In genomic region chr4:45122406-45122805, GRCh38 we compare ENCODE assay signal across 21 cellular contexts.
DNase-seq lines count a peak whose midpoint lies in the region; ATAC-seq, FAIRE-seq and TF ChIP-seq lines count a peak whose summit lies in the region.
"Had no signal": no experiment of that assay in that cellular context is flagged by ENCODE, and none has a peak within 500 bp of the region (broad histone marks: within the 10 kb centered on the region; RNA-seq: fewer than 3 reads in every experiment).

No MANE protein-coding gene starts in this region.

- peak overlapping the region; percentile 35 for H3K4me2 ChIP-seq in mammary epithelial cell (ENCODE audit: insufficient read depth, low read depth, low read length)
- H3K4me2 ChIP-seq: GM23338 had no signal

- dilution Hi-C loops in mammary epithelial cell (cut with HindIII; ENCODE audit: low sequenced_read_pairs), result no loop called here

- no peaks in the 10 kb centered on the region for H3K36me3 Mint-ChIP-seq in glutamatergic neuron (ENCODE audit: unreplicated experiment)
- H3K36me3 Mint-ChIP-seq: CD4-positive, alpha-beta memory T cell had no signal

- no peak overlapping the region for H3K9ac ChIP-seq in mammary epithelial cell (ENCODE audit: insufficient read depth, low read length)

- TF ChIP-seq CTCF in mammary epithelial cell (conservative IDR thresholded peaks at IDR 0.05 in 1 of 2, IDR thresholded peaks at IDR 0.05 in 1 of 2; ENCODE audit: extremely low read depth in 1 of 2, insufficient read depth in 1 of 2, low read depth in 1 of 2, low read length in 2 of 2) (no peak), glutamatergic neuron (IDR thresholded peaks at IDR 0.05; ENCODE audit: partially characterized antibody, unreplicated experiment) (no peak)

- CTCF ChIA-PET in mammary epithelial cell (lab: Charles Lee; ENCODE audit: low non-redundant PET), result no interaction called here

- no peak overlapping the region for H3K4me3 ChIP-seq in mammary epithelial cell (replicated peaks in 1 of 3; ENCODE audit: insufficient read depth in 1 of 3, low read depth in 2 of 3, low read length in 3 of 3)
- H3K4me3 ChIP-seq: GM12878, GM23338, HAP-1 had no signal

- H3K9me3 ChIP-seq in mammary epithelial cell (replicated peaks; ENCODE audit: insufficient read depth, low read length), result no peaks in the 10 kb centered on the region
- H3K9me3 ChIP-seq: HAP-1 had no signal

- H3K4me3 Mint-ChIP-seq in glutamatergic neuron (ENCODE audit: unreplicated experiment), result no peak overlapping the region
- H3K4me3 Mint-ChIP-seq: CD4-positive, alpha-beta memory T cell; GM23338; HFFc6 had no signal

- no peaks in the 10 kb centered on the region for H3K27me3 Mint-ChIP-seq in glutamatergic neuron (ENCODE audit: unreplicated experiment)
- H3K27me3 Mint-ChIP-seq: CD4-positive, alpha-beta memory T cell had no signal

- H3K27ac Mint-ChIP-seq in glutamatergic neuron (ENCODE audit: unreplicated experiment), result no peak overlapping the region
- H3K27ac Mint-ChIP-seq: CD4-positive, alpha-beta memory T cell; GM23338; HFFc6 had no signal

- intact Hi-C loops in mammary epithelial cell (cut with micrococcal nuclease), result no loop called here

- no peaks in the 10 kb centered on the region for H4K20me1 ChIP-seq in mammary epithelial cell (ENCODE audit: insufficient read depth, low read length)

- peak; percentile 37 for DNase-seq in DMS53 treated with DMSO at 0.1 percent for 48 hours (lab: John Stamatoyannopoulos, UW; ENCODE audit: unreplicated experiment)
- DNase-seq in NCI-H69 (lab: John Stamatoyannopoulos, UW), result peak; percentile 0
- peak; percentile 56 for DNase-seq in mammary epithelial cell
- DNase-seq in glutamatergic neuron, result no peak
- no peak for DNase-seq in SIG-M5 treated with dmso at 0.1 percent for 504 hours (lab: John Stamatoyannopoulos, UW; ENCODE audit: unreplicated experiment)
- DNase-seq in effector CD4-positive, alpha-beta T cell, result no peak
- DNase-seq: C1 segment of cervical spinal cord; Calu3; CD4-positive, alpha-beta memory T cell; COR-L47; DMS79; EL; GDM1; HFFc6 had no signal

- BruUV-seq in mammary epithelial cell (replicated peaks; lab: Mats Ljungman, UMichigan), result no TSS peak

- H3K9me3 Mint-ChIP-seq in glutamatergic neuron (ENCODE audit: unreplicated experiment), result no peaks in the 10 kb centered on the region

- no peaks in the 10 kb centered on the region for H3K4me1 ChIP-seq in mammary epithelial cell (ENCODE audit: insufficient read depth, low read length)
- H3K4me1 ChIP-seq: HAP-1 had no signal

- ATAC-seq in GM21529 (IDR thresholded peaks at IDR 0.05; ENCODE audit: unreplicated experiment), result no peak
- ATAC-seq: GM12878, GM23338 had no signal

- in situ Hi-C loops in mammary epithelial cell (cut with MboI; ENCODE audit: low sequenced_read_pairs in 2 of 2), result no loop called here

- no peaks in the 10 kb centered on the region for H3K27me3 ChIP-seq in mammary epithelial cell (ENCODE audit: insufficient read depth, low read length)

- FAIRE-seq in islet of Langerhans (lab: Jason Lieb, UNC), result peak; percentile 88
- FAIRE-seq: GM12878, GM19239, H54 had no signal

- H2AFZ ChIP-seq in mammary epithelial cell (ENCODE audit: low read depth, low read length), result no peak overlapping the region
- H2AFZ ChIP-seq: GM23338 had no signal

- peak overlapping the region; percentile 15 for H3K27ac ChIP-seq in mammary epithelial cell (ENCODE audit: insufficient read depth, low read depth, low read length)

- no peaks in the 10 kb centered on the region for H3K4me1 Mint-ChIP-seq in glutamatergic neuron (ENCODE audit: low read depth, unreplicated experiment)
- H3K4me1 Mint-ChIP-seq: CD4-positive, alpha-beta memory T cell; GM23338 had no signal

- H3K36me3 ChIP-seq in mammary epithelial cell (ENCODE audit: insufficient read depth, low read length), result no peaks in the 10 kb centered on the region
- H3K36me3 ChIP-seq: HAP-1 had no signal

- no peaks in the 10 kb centered on the region for H3K79me2 ChIP-seq in mammary epithelial cell (ENCODE audit: insufficient read depth, low read length)

- 23% methylated on average over 2 of the region's 2 CpGs for WGBS in mammary epithelial cell (ENCODE audit: low coverage, missing lambda C conversion rate)

Comparison
In these comparisons a context has a peak if more than half of its experiments do, and no peak if none do; other contexts are left out.
1. DNase-seq: peak in DMS53 treated with DMSO at 0.1 percent for 48 hours (single experiment), NCI-H69 (single experiment) and mammary epithelial cell (single experiment); none in glutamatergic neuron (single experiment), SIG-M5 treated with dmso at 0.1 percent for 504 hours (single experiment) and effector CD4-positive, alpha-beta T cell (single experiment).